Comparison of ENCODE assay signal across 28 cellular contexts in genomic region chr10:5570979-5571810, GRCh38. TPM values are rescaled to one million over a fixed set of nuclear protein-coding genes. Genes with fewer than 3 reads are reported as not detected.
"Had no signal": no experiment of that assay in that cellular context is flagged by ENCODE, and none has a peak within 500 bp of the region (broad histone marks: within the 10 kb centered on the region; RNA-seq: fewer than 3 reads in every experiment).

No MANE protein-coding gene starts in this region.

- H3K36me3 ChIP-seq: esophagus squamous epithelium, gastrocnemius medialis, suprapubic skin, tibial nerve, uterus had no signal

- H3K27me3 ChIP-seq: esophagus squamous epithelium, gastrocnemius medialis, suprapubic skin, tibial nerve, uterus had no signal

- H3K4me3 ChIP-seq: esophagus squamous epithelium, gastrocnemius medialis, suprapubic skin, tibial nerve, uterus had no signal

- ATAC-seq: gastrocnemius medialis; left cardiac atrium; naive thymus-derived CD4-positive, alpha-beta T cell; stimulated activated effector memory CD8-positive, alpha-beta T cell treated with anti-CD3 and anti-CD28 coated beads, Interleukin-12 subunit alpha, Interleukin-12 subunit beta, amount 100 ng/mL, for 72 hours; stimulated activated naive CD8-positive, alpha-beta T cell treated with anti-CD3 and anti-CD28 coated beads, Interleukin-15, amount 100 ng/mL, for 72 hours had no signal

- DNase-seq: activated B cell treated with CpG ODN at 0.5 μM for 24 hours; activated CD4-positive, alpha-beta memory T cell treated with anti-CD3 and anti-CD28 coated beads for 36 hours; activated CD4-positive, alpha-beta T cell treated with anti-CD3 and anti-CD28 coated beads for 4 hours; activated naive CD4-positive, alpha-beta T cell treated with Interleukin-2 at 50 U/mL for 16 hours; activated naive CD8-positive, alpha-beta T cell treated with anti-CD3 and anti-CD28 coated beads for 36 hours; activated T-cell treated with anti-CD3 and anti-CD28 coated beads, Interleukin-2, amount 50 U/mL, for 48 hours; amniotic stem cell; cerebellar nuclear complex; cortex of kidney; endodermal cell; esophagus squamous epithelium; gastrocnemius medialis; head of caudate nucleus; hypothalamus; left cardiac atrium; naive thymus-derived CD4-positive, alpha-beta T cell; stimulated activated CD4-positive, alpha-beta T cell treated with anti-CD3 and anti-CD28 coated beads, Interleukin-2, amount 100 ng/mL, for 24 hours; stimulated activated naive CD8-positive, alpha-beta T cell treated with anti-CD3 and anti-CD28 coated beads, Interleukin-15, amount 100 ng/mL, for 72 hours; T1000; uterus had no signal

- H3K9me3 ChIP-seq: esophagus squamous epithelium, gastrocnemius medialis, suprapubic skin, tibial nerve, uterus had no signal

- H3K4me1 ChIP-seq: uterus had no signal

- H3K27ac ChIP-seq: esophagus squamous epithelium, gastrocnemius medialis, suprapubic skin, tibial nerve, uterus had no signal

RNA-seq across cellular contexts. Expression of gene CALML3, which starts 46.4 kb away (rescaled TPM):
- total RNA-seq: activated B cell treated with CpG ODN at 0.5 μM for 24 hours; activated CD4-positive, alpha-beta memory T cell treated with anti-CD3 and anti-CD28 coated beads for 36 hours; activated naive CD8-positive, alpha-beta T cell treated with anti-CD3 and anti-CD28 coated beads for 36 hours; endodermal cell; gastrocnemius medialis; left cardiac atrium; lung microvascular endothelial cell; naive thymus-derived CD4-positive, alpha-beta T cell; neural crest cell; osteocyte; progenitor cell of endocrine pancreas; skeletal muscle tissue; tibial nerve; uterus had no signal
- polyA plus RNA-seq: naive thymus-derived CD4-positive, alpha-beta T cell had no signal
